1 cellular context compared by ENCODE assay signal in genomic region chr15:70763950-70764730, GRCh38.
TF ChIP-seq lines count a peak whose summit lies in the region.

No MANE protein-coding gene starts in this region.

TF ChIP-seq in HEK293, 187 proteins besides CTCF, POLR2A, EP300 and RAD21 (continued from another document and continues in another):
- TF ChIP-seq GFI1B (tag by site-specific recombination; IDR thresholded peaks at IDR 0.05), result no peak
- TF ChIP-seq OSR2 (tag by site-specific recombination; IDR thresholded peaks at IDR 0.05), result peak; percentile 31; the same call in 1 of the 2 replicates
- TF ChIP-seq ZNF266 (tag by site-specific recombination; IDR thresholded peaks at IDR 0.05; ENCODE audit: low read depth), result no peak
- TF ChIP-seq ZNF791 (tag by site-specific recombination; IDR thresholded peaks at IDR 0.05), result no peak
- TF ChIP-seq SCRT2 (tag by site-specific recombination; IDR thresholded peaks at IDR 0.05), result no peak
- TF ChIP-seq AEBP2 (tag by site-specific recombination; IDR thresholded peaks at IDR 0.05; ENCODE audit: borderline replicate concordance), result no peak
- TF ChIP-seq ZNF133 (tag by site-specific recombination; IDR thresholded peaks at IDR 0.05), result no peak
- TF ChIP-seq ZNF10 (tag by site-specific recombination; IDR thresholded peaks at IDR 0.05), result peak; percentile 34; the same call in 1 of the 2 replicates
- TF ChIP-seq ZNF23 (tag by site-specific recombination; IDR thresholded peaks at IDR 0.05; ENCODE audit: borderline replicate concordance), result no peak
- no peak for TF ChIP-seq ZNF184 (tag by site-specific recombination; IDR thresholded peaks at IDR 0.05)
- no peak for TF ChIP-seq ZNF292 (tag by site-specific recombination; IDR thresholded peaks at IDR 0.05; ENCODE audit: borderline replicate concordance, low read depth)
- no peak for TF ChIP-seq ZEB2 (tag by site-specific recombination; IDR thresholded peaks at IDR 0.05)
- no peak for TF ChIP-seq ZNF76 (tag by site-specific recombination; IDR thresholded peaks at IDR 0.05; ENCODE audit: borderline replicate concordance, low read depth)
- TF ChIP-seq ZNF416 (tag by site-specific recombination; IDR thresholded peaks at IDR 0.05), result no peak
- TF ChIP-seq ZNF510 (tag by site-specific recombination; IDR thresholded peaks at IDR 0.05; ENCODE audit: insufficient replicate concordance), result no peak
- TF ChIP-seq KLF1 (tag by site-specific recombination; IDR thresholded peaks at IDR 0.05), result no peak
- no peak for TF ChIP-seq ZNF670 (tag by site-specific recombination; IDR thresholded peaks at IDR 0.05; ENCODE audit: low read depth)
- TF ChIP-seq ZNF639 (tag by site-specific recombination; IDR thresholded peaks at IDR 0.05), result no peak
- no peak for TF ChIP-seq ZNF624 (tag by site-specific recombination; IDR thresholded peaks at IDR 0.05)
- no peak for TF ChIP-seq ZNF692 (tag by site-specific recombination; IDR thresholded peaks at IDR 0.05)
- TF ChIP-seq ZNF311 (tag by site-specific recombination; IDR thresholded peaks at IDR 0.05; ENCODE audit: borderline replicate concordance), result no peak
- TF ChIP-seq ZNF560 (tag by site-specific recombination; IDR thresholded peaks at IDR 0.05; ENCODE audit: borderline replicate concordance), result no peak
- no peak for TF ChIP-seq KLF7 (tag by site-specific recombination; IDR thresholded peaks at IDR 0.05; ENCODE audit: borderline replicate concordance)
- no peak for TF ChIP-seq GLIS2 (tag by site-specific recombination; IDR thresholded peaks at IDR 0.05)
- TF ChIP-seq ZNF660 (tag by site-specific recombination; IDR thresholded peaks at IDR 0.05), result no peak
- TF ChIP-seq ZNF24 (tag by site-specific recombination; IDR thresholded peaks at IDR 0.05), result no peak
- no peak for TF ChIP-seq ZNF155 (tag by site-specific recombination; IDR thresholded peaks at IDR 0.05)
- no peak for TF ChIP-seq ZNF140 (tag by site-specific recombination; IDR thresholded peaks at IDR 0.05)
- no peak for TF ChIP-seq FEZF1 (tag by site-specific recombination; IDR thresholded peaks at IDR 0.05)
- TF ChIP-seq ZNF600 (tag by site-specific recombination; IDR thresholded peaks at IDR 0.05), result peak; percentile 39
- peak; percentile 62; the same call in 1 of the 2 replicates for TF ChIP-seq REPIN1 (tag by site-specific recombination; IDR thresholded peaks at IDR 0.05; ENCODE audit: low read depth)
- no peak for TF ChIP-seq ZNF596 (tag by site-specific recombination; IDR thresholded peaks at IDR 0.05)
- TF ChIP-seq ATF2 (tag by site-specific recombination; IDR thresholded peaks at IDR 0.05; ENCODE audit: low read depth), result no peak
- TF ChIP-seq ZNF830 (tag by site-specific recombination; IDR thresholded peaks at IDR 0.05; ENCODE audit: low read depth), result no peak
- TF ChIP-seq KLF9 (tag by site-specific recombination; IDR thresholded peaks at IDR 0.05; ENCODE audit: low read depth), result no peak
- no peak for TF ChIP-seq ZNF707 (tag by site-specific recombination; IDR thresholded peaks at IDR 0.05)
- TF ChIP-seq KLF17 (tag by site-specific recombination; IDR thresholded peaks at IDR 0.05), result no peak
- no peak for TF ChIP-seq ZIC2 (tag by site-specific recombination; IDR thresholded peaks at IDR 0.05)
- no peak for TF ChIP-seq GLI2 (tag by site-specific recombination; IDR thresholded peaks at IDR 0.05; ENCODE audit: borderline replicate concordance, low read depth)
- TF ChIP-seq PATZ1 (tag by site-specific recombination; IDR thresholded peaks at IDR 0.05), result no peak
- TF ChIP-seq ZNF335 (tag by site-specific recombination; conservative IDR thresholded peaks at IDR 0.05), result peak; percentile 69; the same call in 1 of the 2 replicates
- no peak for TF ChIP-seq ZNF223 (tag by site-specific recombination; IDR thresholded peaks at IDR 0.05)
- no peak for TF ChIP-seq ZNF341 (tag by site-specific recombination; IDR thresholded peaks at IDR 0.05; ENCODE audit: low read depth)
- TF ChIP-seq SP7 (tag by site-specific recombination; IDR thresholded peaks at IDR 0.05), result peak; percentile 60; the same call in 1 of the 2 replicates
- no peak for TF ChIP-seq ZNF274 (IDR thresholded peaks at IDR 0.05; ENCODE audit: low read length)
- no peak for TF ChIP-seq ZNF274 (tag by site-specific recombination; IDR thresholded peaks at IDR 0.05; ENCODE audit: borderline replicate concordance)
- no peak for TF ChIP-seq ZFP3 (tag by site-specific recombination; IDR thresholded peaks at IDR 0.05; ENCODE audit: low read depth)
- TF ChIP-seq ZNF398 (tag by site-specific recombination; IDR thresholded peaks at IDR 0.05), result no peak; the same call in 1 of the 2 replicates
- TF ChIP-seq ZNF768 (tag by site-specific recombination; IDR thresholded peaks at IDR 0.05), result no peak
- TF ChIP-seq ZNF623 (tag by site-specific recombination; IDR thresholded peaks at IDR 0.05), result no peak
- TF ChIP-seq ZNF2 (tag by site-specific recombination; IDR thresholded peaks at IDR 0.05), result 0 out of 2 replicates have a peak, but pooled peaks have one; percentile 15
- peak; percentile 61; the same call in 1 of the 2 replicates for TF ChIP-seq ZNF324 (tag by site-specific recombination; IDR thresholded peaks at IDR 0.05)
- TF ChIP-seq ZSCAN4 (tag by site-specific recombination; IDR thresholded peaks at IDR 0.05), result no peak
- TF ChIP-seq ZBTB1 (tag by site-specific recombination; IDR thresholded peaks at IDR 0.05), result no peak
- TF ChIP-seq SP2 (tag by site-specific recombination; IDR thresholded peaks at IDR 0.05), result no peak
- no peak for TF ChIP-seq ZNF548 (tag by site-specific recombination; IDR thresholded peaks at IDR 0.05)
- no peak for TF ChIP-seq ZNF585B (tag by site-specific recombination; IDR thresholded peaks at IDR 0.05)
- TF ChIP-seq ZBTB49 (tag by site-specific recombination; IDR thresholded peaks at IDR 0.05; ENCODE audit: low read depth), result no peak
- TF ChIP-seq ZNF776 (tag by site-specific recombination; IDR thresholded peaks at IDR 0.05; ENCODE audit: borderline replicate concordance), result no peak
